ENCODE assay signal across 31 cellular contexts in genomic region chr22:34493471-34493870, GRCh38.
"Had no signal": no experiment of that assay in that cellular context is flagged by ENCODE, and none has a peak within 500 bp of the region (broad histone marks: within the 10 kb centered on the region; RNA-seq: fewer than 3 reads in every experiment).

No MANE protein-coding gene starts in this region.

- DNase-seq: naive thymus-derived CD8-positive, alpha-beta T cell; occipital lobe; ovary; posterior cingulate gyrus; psoas muscle; right cardiac atrium; right lobe of liver; sigmoid colon; spleen; stimulated activated CD4-positive, alpha-beta T cell treated with anti-CD3 and anti-CD28 coated beads, Interleukin-12 subunit alpha, Interleukin-12 subunit beta, amount 100 ng/mL, for 4 hours; stimulated activated CD4-positive, alpha-beta T cell treated with anti-CD3 and anti-CD28 coated beads, Interleukin-1b, Interleukin-23, amount 100 ng/mL, for 48 hours; stimulated activated CD4-positive, alpha-beta T cell treated with anti-CD3 and anti-CD28 coated beads, Interleukin-4, amount 100 ng/mL, for 1 hour; stimulated activated CD4-positive, alpha-beta T cell treated with anti-CD3 and anti-CD28 coated beads, Interleukin-4, amount 100 ng/mL, for 4 hours; stimulated activated CD8-positive, alpha-beta memory T cell treated with anti-CD3 and anti-CD28 coated beads, Interleukin-4, amount 100 ng/mL, for 48 hours; stimulated activated naive CD4-positive, alpha-beta T cell; stimulated activated naive CD8-positive, alpha-beta T cell treated with anti-CD3 and anti-CD28 coated beads, Interleukin-15, amount 100 ng/mL, for 72 hours; stimulated activated naive CD8-positive, alpha-beta T cell treated with anti-CD3 and anti-CD28 coated beads, Interleukin-15, Interleukin-2, amounts not matched to agents 100 U/mL and 50 U/mL, for 24 hours; substantia nigra; testis; tibial artery; transverse colon; upper lobe of right lung had no signal

- H3K4me3 ChIP-seq: neural progenitor cell, ovary, psoas muscle, right lobe of liver, sigmoid colon, smooth muscle cell, spleen, suprapubic skin, testis, tibial artery, transverse colon, upper lobe of right lung, vagina had no signal

- H2AFZ ChIP-seq: neural progenitor cell, parathyroid adenoma had no signal

- H3K9me3 ChIP-seq: ovary, right lobe of liver, suprapubic skin, testis, transverse colon, vagina had no signal

- H3K9me3 Mint-ChIP-seq: neural progenitor cell had no signal

- H3K27ac Mint-ChIP-seq: naive thymus-derived CD8-positive, alpha-beta T cell; natural killer cell treated with Interleukin-12 subunit alpha and Interleukin-12 subunit beta and Interleukin-15 and Interleukin-18, amount 100 ng/mL, for 72 hours; neural progenitor cell; progenitor cell of endocrine pancreas; stimulated activated memory B cell treated with anti-CD40 and anti-IgM and Interleukin-4, amounts not matched to agents 10 μg/mL and 1 μg/mL and 100 μg/mL, for 72 hours; type B pancreatic cell had no signal

- H3K4me3 Mint-ChIP-seq: naive thymus-derived CD8-positive, alpha-beta T cell; natural killer cell treated with Interleukin-12 subunit alpha and Interleukin-12 subunit beta and Interleukin-15 and Interleukin-18, amount 100 ng/mL, for 72 hours; neural progenitor cell; stimulated activated memory B cell treated with anti-CD40 and anti-IgM and Interleukin-4, amounts not matched to agents 10 μg/mL and 1 μg/mL and 100 μg/mL, for 72 hours; stimulated activated naive CD8-positive, alpha-beta T cell treated with anti-CD3 and anti-CD28 coated beads, Interleukin-15, amount 100 ng/mL, for 72 hours; type B pancreatic cell had no signal

- H3K27me3 ChIP-seq: neural progenitor cell, ovary, right lobe of liver, sigmoid colon, spleen, testis, tibial artery, transverse colon, upper lobe of right lung, vagina had no signal

- H3K27ac ChIP-seq: neural progenitor cell, ovary, parathyroid adenoma, psoas muscle, right lobe of liver, sigmoid colon, spleen, suprapubic skin, testis, tibial artery, transverse colon, upper lobe of right lung, vagina had no signal

- H3K4me2 ChIP-seq: neural progenitor cell, smooth muscle cell had no signal

- H3K27me3 Mint-ChIP-seq: natural killer cell treated with Interleukin-12 subunit alpha and Interleukin-12 subunit beta and Interleukin-15 and Interleukin-18, amount 100 ng/mL, for 72 hours; progenitor cell of endocrine pancreas; stimulated activated memory B cell treated with anti-CD40 and anti-IgM and Interleukin-4, amounts not matched to agents 10 μg/mL and 1 μg/mL and 100 μg/mL, for 72 hours; stimulated activated naive CD8-positive, alpha-beta T cell treated with anti-CD3 and anti-CD28 coated beads, Interleukin-15, amount 100 ng/mL, for 72 hours; type B pancreatic cell had no signal

- H3K4me1 Mint-ChIP-seq: naive thymus-derived CD8-positive, alpha-beta T cell; neural progenitor cell; stimulated activated memory B cell treated with anti-CD40 and anti-IgM and Interleukin-4, amounts not matched to agents 10 μg/mL and 1 μg/mL and 100 μg/mL, for 72 hours; stimulated activated naive CD8-positive, alpha-beta T cell treated with anti-CD3 and anti-CD28 coated beads, Interleukin-15, amount 100 ng/mL, for 72 hours had no signal

- ATAC-seq: naive thymus-derived CD8-positive, alpha-beta T cell; natural killer cell treated with Interleukin-12 subunit alpha and Interleukin-12 subunit beta and Interleukin-15 and Interleukin-18, amount 100 ng/mL, for 72 hours; psoas muscle; right cardiac atrium; stimulated activated memory B cell treated with anti-CD40 and anti-IgM and Interleukin-4, amounts not matched to agents 10 μg/mL and 1 μg/mL and 100 μg/mL, for 72 hours; stimulated activated naive CD8-positive, alpha-beta T cell treated with anti-CD3 and anti-CD28 coated beads, Interleukin-15, amount 100 ng/mL, for 72 hours; stimulated activated naive CD8-positive, alpha-beta T cell treated with anti-CD3 and anti-CD28 coated beads, Interleukin-15, Interleukin-2, amounts not matched to agents 100 U/mL and 50 U/mL, for 24 hours; upper lobe of right lung had no signal

- H3K4me1 ChIP-seq: neural progenitor cell, parathyroid adenoma, psoas muscle, right lobe of liver, sigmoid colon, spleen, suprapubic skin, testis, tibial artery, transverse colon, upper lobe of right lung, vagina had no signal

- H3K36me3 ChIP-seq: neural progenitor cell, ovary, right lobe of liver, sigmoid colon, spleen, suprapubic skin, tibial artery, transverse colon, upper lobe of right lung, vagina had no signal

- H3K36me3 Mint-ChIP-seq: natural killer cell treated with Interleukin-12 subunit alpha and Interleukin-12 subunit beta and Interleukin-15 and Interleukin-18, amount 100 ng/mL, for 72 hours; neural progenitor cell; stimulated activated memory B cell treated with anti-CD40 and anti-IgM and Interleukin-4, amounts not matched to agents 10 μg/mL and 1 μg/mL and 100 μg/mL, for 72 hours; type B pancreatic cell had no signal

- H3K79me2 ChIP-seq: parathyroid adenoma had no signal
